ENCODE assay signal across 24 cellular contexts in genomic region chr1:17991996-17992395, GRCh38.
DNase-seq lines count a peak whose midpoint lies in the region; ATAC-seq, FAIRE-seq and TF ChIP-seq lines count a peak whose summit lies in the region.
"Had no signal": no experiment of that assay in that cellular context is flagged by ENCODE, and none has a peak within 500 bp of the region (broad histone marks: within the 10 kb centered on the region; RNA-seq: fewer than 3 reads in every experiment).

No MANE protein-coding gene starts in this region.

- H3K4me2 ChIP-seq in GM23338: no peak overlapping the region
- H3K4me2 ChIP-seq in H1 (ENCODE audit: insufficient read depth in 1 of 2, low read depth in 2 of 2, low read length in 2 of 2): no peak overlapping the region
- H3K4me2 ChIP-seq: A549; BLaER1 treated with 17β-estradiol and CSF1 and Interleukin-3, amounts not matched to agents 10 nM and 100 nM had no signal

- H3K4me1 ChIP-seq in GM23338 (ENCODE audit: insufficient read depth) (no peaks in the 10 kb centered on the region), H1 (replicated peaks in 1 of 4; ENCODE audit: control insufficient read depth in 3 of 4, insufficient read depth in 4 of 4, low read length in 3 of 4) (no peaks in the 10 kb centered on the region; a peak in 1 of 7 replicates), mucosa of descending colon (ENCODE audit: low read depth) (no peaks in the 10 kb centered on the region), Peyer's patch (no peaks in the 10 kb centered on the region)
- H3K4me1 ChIP-seq: A549; BLaER1 treated with 17β-estradiol and CSF1 and Interleukin-3, amounts not matched to agents 10 nM and 100 nM; Caco-2 had no signal

- no peaks in the 10 kb centered on the region for H3F3A ChIP-seq in GM23338 (replicated peaks; ENCODE audit: low read depth)

- no peak overlapping the region for H4K91ac ChIP-seq in H1 (replicated peaks; ENCODE audit: insufficient read length, low read length)

- H3K79me1 ChIP-seq in H1 (ENCODE audit: low read depth, low read length): no peaks in the 10 kb centered on the region

- no peak for FAIRE-seq in H1 (lab: Jason Lieb, UNC)
- FAIRE-seq: A549, D721Med, G401.6, GM12891, GM19239 had no signal

- no peak for TF ChIP-seq EP300 in H1 (IDR thresholded peaks at IDR 0.05; ENCODE audit: borderline replicate concordance in 1 of 2, low read depth in 2 of 2, low read length in 2 of 2)

- H3K9me2 ChIP-seq in GM23338 (ENCODE audit: insufficient read depth): no peaks in the 10 kb centered on the region; the same call in 1 of the 2 replicates

- H3K27ac Mint-ChIP-seq in GM23338: no peak overlapping the region
- no peak overlapping the region for H3K27ac Mint-ChIP-seq in WTC11
- H3K27ac Mint-ChIP-seq: B cell; CD4-positive, alpha-beta T cell; CD8-positive, alpha-beta T cell had no signal

- TF ChIP-seq POLR2A in H1 (IDR thresholded peaks at IDR 0.05; ENCODE audit: control extremely low read depth in 1 of 2, low read depth in 2 of 2, low read length in 2 of 2) (no peak), Peyer's patch (IDR thresholded peaks at IDR 0.05) (no peak)

- TF ChIP-seq CTCF in GM23338 (conservative IDR thresholded peaks at IDR 0.05; ENCODE audit: low read depth in 2 of 2) (no peak), WTC11 (IDR thresholded peaks at IDR 0.05) (no peak), H1 (IDR thresholded peaks at IDR 0.05; ENCODE audit: control extremely low read depth in 1 of 3, insufficient read depth in 1 of 3, low read depth in 1 of 3, low read length in 3 of 3) (no peak), mucosa of descending colon (IDR thresholded peaks at IDR 0.05) (no peak), Peyer's patch (IDR thresholded peaks at IDR 0.05) (no peak)

- no peak for DNase-seq in GM23338 (ENCODE audit: low spot score)
- no peak for DNase-seq in WTC11 (ENCODE audit: low spot score)
- DNase-seq in H1 (ENCODE audit: low read depth in 1 of 2, low spot score in 2 of 2): no peak
- DNase-seq in mucosa of descending colon: no peak
- no peak for DNase-seq in SW 1271 (lab: John Stamatoyannopoulos, UW)
- DNase-seq in NCI-H1105 (lab: John Stamatoyannopoulos, UW): no peak
- DNase-seq in Peyer's patch: no peak
- DNase-seq: AML-193; Caco-2; Calu3; CD4-positive, alpha-beta T cell; CD8-positive, alpha-beta T cell; DMS79 treated with DMSO at 0.1 percent for 48 hours; GF-D8 had no signal

- ATAC-seq in GM23338 (peak; percentile 35; the same call in 2 of the 3 replicates), WTC11 (no peak; the same call in 1 of the 2 replicates), mucosa of descending colon (peak; percentile 9), GM21528 (IDR thresholded peaks at IDR 0.05; ENCODE audit: low FRiP score, unreplicated experiment) (no peak)
- ATAC-seq: A549; CD8-positive, alpha-beta T cell had no signal

- H3K36me3 ChIP-seq in GM23338 (ENCODE audit: insufficient read depth) (no peaks in the 10 kb centered on the region), H1 (ENCODE audit: control insufficient read depth in 2 of 4, insufficient read depth in 4 of 4, low read length in 3 of 4) (no peaks in the 10 kb centered on the region), mucosa of descending colon (ENCODE audit: low read depth) (no peaks in the 10 kb centered on the region), Peyer's patch (no peaks in the 10 kb centered on the region)
- H3K36me3 ChIP-seq: BLaER1 treated with 17β-estradiol and CSF1 and Interleukin-3, amounts not matched to agents 10 nM and 100 nM had no signal

- H3K18ac ChIP-seq in H1 (ENCODE audit: extremely low read depth, low read length): no peak overlapping the region; the same call in 1 of the 2 replicates

- H3K14ac ChIP-seq in H1 (ENCODE audit: insufficient read length): no peak overlapping the region

- POLR2A ChIA-PET in WTC11 (lab: Charles Lee) (no interaction called here), H1 (lab: Charles Lee; ENCODE audit: partially characterized antibody) (no interaction called here)

- H2AK5ac ChIP-seq in H1 (ENCODE audit: low read depth, low read length): no peak overlapping the region

- no peak overlapping the region for H3K4me3 Mint-ChIP-seq in GM23338
- H3K4me3 Mint-ChIP-seq in WTC11: no peak overlapping the region
- H3K4me3 Mint-ChIP-seq: B cell; CD4-positive, alpha-beta T cell; CD8-positive, alpha-beta T cell had no signal

- H4K20me1 ChIP-seq in GM23338 (replicated peaks; ENCODE audit: insufficient read depth): no peaks in the 10 kb centered on the region
- H4K20me1 ChIP-seq in H1 (replicated peaks in 1 of 2; ENCODE audit: control insufficient read depth in 1 of 2, insufficient read depth in 2 of 2, low read length in 2 of 2): no peaks in the 10 kb centered on the region
- H4K20me1 ChIP-seq: BLaER1 treated with 17β-estradiol and CSF1 and Interleukin-3, amounts not matched to agents 10 nM and 100 nM had no signal

- H3K4me3 ChIP-seq in GM23338: no peak overlapping the region
- no peak overlapping the region for H3K4me3 ChIP-seq in H1 (ENCODE audit: extremely low read depth in 1 of 4, insufficient read depth in 2 of 4, low read depth in 3 of 4, low read length in 4 of 4)
- H3K4me3 ChIP-seq in mucosa of descending colon: no peak overlapping the region
- no peak overlapping the region for H3K4me3 ChIP-seq in Peyer's patch
- H3K4me3 ChIP-seq: A549; BLaER1 treated with 17β-estradiol and CSF1 and Interleukin-3, amounts not matched to agents 10 nM and 100 nM had no signal

- H3K36me3 Mint-ChIP-seq in GM23338 (ENCODE audit: low read depth): no peaks in the 10 kb centered on the region
- no peaks in the 10 kb centered on the region for H3K36me3 Mint-ChIP-seq in WTC11
- H3K36me3 Mint-ChIP-seq: CD8-positive, alpha-beta T cell had no signal

- H3K9me3 ChIP-seq in H1 (ENCODE audit: insufficient read depth in 2 of 2, low read depth in 1 of 2, low read length in 1 of 2): no peaks in the 10 kb centered on the region
- no peaks in the 10 kb centered on the region for H3K9me3 ChIP-seq in mucosa of descending colon
- H3K9me3 ChIP-seq in Peyer's patch: no peaks in the 10 kb centered on the region
- H3K9me3 ChIP-seq: A549, Caco-2 had no signal

- H3K23ac ChIP-seq in H1 (ENCODE audit: insufficient read length): no peak overlapping the region

- H3K9me3 Mint-ChIP-seq in GM23338 (no peaks in the 10 kb centered on the region), WTC11 (no peaks in the 10 kb centered on the region)
- H3K9me3 Mint-ChIP-seq: CD4-positive, alpha-beta T cell had no signal

- no peaks in the 10 kb centered on the region for H3K23me2 ChIP-seq in H1 (ENCODE audit: low read depth, low read length)

- no peak overlapping the region for H2BK20ac ChIP-seq in H1 (ENCODE audit: low read length)

- CTCF ChIA-PET in WTC11 (lab: Charles Lee) (interaction anchor here (1.0 to 1.4 kb wide), 3 partner anchors 49 to 311 kb away, joined by 3 read pairs; no protein-coding TSS in a partner anchor), H1 (lab: Charles Lee; ENCODE audit: partially characterized antibody) (interaction anchor here (0.8 to 3.6 kb wide), 15 partner anchors 8 to 590 kb away, joined by 3 to 18 read pairs (median 3); no protein-coding TSS in a partner anchor)

- H2BK15ac ChIP-seq in H1 (ENCODE audit: low read length): no peak overlapping the region

- no peak overlapping the region for H3K4ac ChIP-seq in H1 (replicated peaks; ENCODE audit: insufficient read length, low read depth, low read length)

- H4K5ac ChIP-seq in H1 (ENCODE audit: insufficient read length, low read depth, low read length): no peak overlapping the region

- intact Hi-C loops in mucosa of descending colon (cut with DNase I, micrococcal nuclease): no loop called here

- no peak overlapping the region for H2BK12ac ChIP-seq in H1 (ENCODE audit: low read depth, low read length)

- no peak overlapping the region for H3K56ac ChIP-seq in H1 (replicated peaks; ENCODE audit: insufficient read length, low read depth, low read length)

- no peak overlapping the region for H2BK120ac ChIP-seq in H1 (replicated peaks; ENCODE audit: low read depth, low read length)

- no peaks in the 10 kb centered on the region for H3K27me3 ChIP-seq in GM23338 (ENCODE audit: insufficient read depth)
- H3K27me3 ChIP-seq in H1 (replicated peaks in 1 of 4; ENCODE audit: control insufficient read depth in 3 of 4, extremely low read depth in 1 of 4, insufficient read depth in 3 of 4, low read length in 3 of 4): no peaks in the 10 kb centered on the region; a peak in 1 of 7 replicates
- H3K27me3 ChIP-seq in Peyer's patch: no peaks in the 10 kb centered on the region
- H3K27me3 ChIP-seq: BLaER1 treated with 17β-estradiol and CSF1 and Interleukin-3, amounts not matched to agents 10 nM and 100 nM had no signal

- no peaks in the 10 kb centered on the region; the same call in 2 of the 3 replicates for H3K4me1 Mint-ChIP-seq in GM23338
- peaks cover 3% of the 10 kb centered on the region; the same call in 1 of the 2 replicates for H3K4me1 Mint-ChIP-seq in WTC11
- H3K4me1 Mint-ChIP-seq: B cell had no signal

- H2BK5ac ChIP-seq in H1 (ENCODE audit: low read depth, low read length): no peak overlapping the region

- no peak overlapping the region for H3K9ac ChIP-seq in H1 (replicated peaks in 1 of 4; ENCODE audit: extremely low read depth in 1 of 4, low read depth in 3 of 4, low read length in 3 of 4)
- H3K9ac ChIP-seq: BLaER1 treated with 17β-estradiol and CSF1 and Interleukin-3, amounts not matched to agents 10 nM and 100 nM had no signal

- no peak overlapping the region for H4K8ac ChIP-seq in H1 (ENCODE audit: extremely low read depth, insufficient read depth, low read length)

- WGBS in H1 (ENCODE audit: extremely low coverage in 1 of 2, insufficient coverage in 1 of 2, insufficient read length in 1 of 2, insufficient replicate concordance in 2 of 2, low coverage in 1 of 2, low lambda C conversion rate in 2 of 2, missing lambda C conversion rate in 1 of 2), 2 experiments: 83% methylated on average over 4 of the region's 4 CpGs; no CpG with 5 or more reads in 1 of the 2 experiments

- H2AFZ ChIP-seq in GM23338 (peak overlapping the region; percentile 63), H1 (ENCODE audit: low read length) (no peak overlapping the region)

- H3K27ac ChIP-seq in GM23338 (ENCODE audit: low read depth) (no peak overlapping the region), H1 (ENCODE audit: low read depth, low read length) (no peak overlapping the region), Peyer's patch (no peak overlapping the region)
- H3K27ac ChIP-seq: 22Rv1; A549; BLaER1 treated with 17β-estradiol and CSF1 and Interleukin-3, amounts not matched to agents 10 nM and 100 nM; C4-2B had no signal

- no peak for TF ChIP-seq RAD21 in H1 (IDR thresholded peaks at IDR 0.05 in 1 of 2, conservative IDR thresholded peaks at IDR 0.05 in 1 of 2; ENCODE audit: low read depth in 2 of 2, low read length in 2 of 2)

- H3K27me3 Mint-ChIP-seq in GM23338 (ENCODE audit: insufficient read depth, low read depth, poor library complexity): peaks cover 4% of the 10 kb centered on the region
- peaks cover 32% of the 10 kb centered on the region for H3K27me3 Mint-ChIP-seq in WTC11 (ENCODE audit: low read depth)

- H3K79me2 ChIP-seq in GM23338 (replicated peaks; ENCODE audit: insufficient read depth) (no peaks in the 10 kb centered on the region), H1 (ENCODE audit: control insufficient read depth in 1 of 2, insufficient read depth in 2 of 2, low read length in 2 of 2) (no peaks in the 10 kb centered on the region)

TF ChIP-seq in GM23338, 12 proteins besides CTCF, POLR2A, EP300 and RAD21 (continues in another document):
- no peak for TF ChIP-seq POLR2AphosphoS5 (IDR thresholded peaks at IDR 0.05; ENCODE audit: low read depth)

Comparison
In these comparisons a context has a peak if more than half of its experiments do, and no peak if none do; other contexts are left out.
1. ATAC-seq: peak in GM23338 (single experiment) and mucosa of descending colon (single experiment); none in WTC11 (single experiment) and GM21528 (single experiment).